8 cellular contexts compared by ENCODE assay signal in the genomic region with DNA sequence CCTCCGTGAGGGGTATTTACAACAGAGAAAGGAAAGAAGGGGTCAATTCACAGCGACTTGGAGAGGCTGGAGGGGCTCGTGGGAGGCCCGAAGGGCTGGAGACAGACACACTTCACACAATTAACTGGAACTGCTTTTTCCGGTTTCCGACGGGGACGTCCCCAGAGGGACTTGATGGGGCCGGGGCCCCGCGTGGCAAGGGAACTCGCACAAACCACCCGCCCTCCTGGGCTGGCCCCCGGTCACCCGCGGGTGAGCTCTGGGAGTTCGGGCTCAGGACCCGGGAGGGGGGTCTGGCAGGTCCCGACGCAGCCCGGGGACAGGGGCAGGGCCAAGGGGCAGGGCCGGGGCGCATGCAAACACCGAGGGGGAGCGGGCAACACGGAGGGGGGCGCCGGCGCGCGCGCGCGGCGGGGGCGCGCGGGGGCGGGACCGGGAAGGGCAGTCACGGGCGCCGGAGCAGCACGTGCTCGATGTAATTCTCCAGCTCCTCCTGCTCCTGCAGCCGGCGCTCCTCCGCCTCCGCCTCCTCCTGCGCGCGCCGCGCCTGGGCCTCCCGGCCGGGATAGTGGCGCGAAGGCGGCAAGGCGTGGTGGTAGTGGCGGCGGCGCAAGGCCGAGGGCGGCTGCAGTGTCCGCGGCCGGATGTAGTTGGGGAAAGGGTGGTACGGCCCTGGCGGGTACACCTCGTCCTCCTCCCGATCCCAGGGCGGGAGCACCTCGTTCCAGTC. TPM values are rescaled to one million over a fixed set of nuclear protein-coding genes. Genes with fewer than 3 reads are reported as not detected.
DNase-seq lines count a peak whose midpoint lies in the region; ATAC-seq and TF ChIP-seq lines count a peak whose summit lies in the region.

No MANE protein-coding gene starts in this region.

- H3K9me3 Mint-ChIP-seq in T-cell: no peaks in the 10 kb centered on the region

- H3K79me2 ChIP-seq in Loucy (ENCODE audit: insufficient read depth, low read length) (0 out of 2 replicates have a peak, but pooled peaks cover 6% of the 10 kb centered on the region), parathyroid adenoma (no peaks in the 10 kb centered on the region)

- CTCF ChIA-PET in T-cell (lab: Charles Lee): interaction anchor here (0.6 to 0.8 kb wide), 2 partner anchors 9 to 1245 kb away, joined by 3 to 4 read pairs; a partner anchor contains a TSS

- POLR2A ChIA-PET in T-cell (lab: Charles Lee): no interaction called here

- H3K9me3 ChIP-seq in Loucy (ENCODE audit: insufficient read depth, low read depth, low read length) (no peaks in the 10 kb centered on the region), esophagus muscularis mucosa (no peaks in the 10 kb centered on the region), parathyroid adenoma (ENCODE audit: control insufficient read depth, low read length) (no peaks in the 10 kb centered on the region)

- H3K36me3 ChIP-seq in Loucy (ENCODE audit: insufficient read depth, low read length): no peaks in the 10 kb centered on the region
- H3K36me3 ChIP-seq in esophagus muscularis mucosa: peaks cover 25 to 42% (median 33%) of the 10 kb centered on the region in 4 donors
- H3K36me3 ChIP-seq in parathyroid adenoma (ENCODE audit: control insufficient read depth, insufficient read depth, low read length): no peaks in the 10 kb centered on the region

- H3K4me3 ChIP-seq in Loucy (ENCODE audit: low read length, poor library complexity, severe bottlenecking): peak overlapping the region; percentile 74
- H3K4me3 ChIP-seq in esophagus muscularis mucosa: peak overlapping the region; percentile 41 to 55 (median 45)
- no peak overlapping the region for H3K4me3 ChIP-seq in parathyroid adenoma (ENCODE audit: low read depth, low read length)

- H3K4me2 ChIP-seq in Loucy (ENCODE audit: low read depth, low read length, poor library complexity, severe bottlenecking) (peak overlapping the region; percentile 44), parathyroid adenoma (ENCODE audit: low read length) (no peak overlapping the region)

- 25% methylated on average over 8 of the region's 74 CpGs for WGBS in esophagus muscularis mucosa

- no peak for ATAC-seq in T-cell (replicated peaks in 1 of 4)

- H3K27me3 Mint-ChIP-seq in T-cell: peaks cover 25 to 43% of the 10 kb centered on the region in 2 donors

- peak overlapping the region; percentile 67 to 86 (median 72) for H3K4me3 Mint-ChIP-seq in T-cell

- DNase-seq in NCI-H1694 treated with DMSO at 0.1 percent for 48 hours (lab: John Stamatoyannopoulos, UW) (peak; percentile 25), NCI-H1694 (lab: John Stamatoyannopoulos, UW) (no peak), T-cell (peak in 1 of 34 experiments; percentile 4), esophagus muscularis mucosa (ENCODE audit: extremely low spot score) (no peak), germinal center (ENCODE audit: low spot score) (no peak), GM19240 (ENCODE audit: insufficient read length, low spot score) (no peak)

- H3K4me1 ChIP-seq in Loucy (ENCODE audit: insufficient read depth, low read length, poor library complexity, severe bottlenecking) (peaks cover 13% of the 10 kb centered on the region), esophagus muscularis mucosa (peaks cover 40 to 44% (median 42%) of the 10 kb centered on the region in 4 donors), parathyroid adenoma (peaks cover 11% of the 10 kb centered on the region)

- H3K9me2 ChIP-seq in Loucy (replicated peaks; ENCODE audit: low read depth, low read length): no peaks in the 10 kb centered on the region

- H2AFZ ChIP-seq in Loucy (ENCODE audit: low read length) (no peak overlapping the region), parathyroid adenoma (peak overlapping the region; percentile 42)

- intact Hi-C loops in esophagus muscularis mucosa (cut with DNase I): no loop called here

- TF ChIP-seq POLR2A in esophagus muscularis mucosa (IDR thresholded peaks at IDR 0.05; ENCODE audit: low read depth): no peak

- H3K27me3 ChIP-seq in Loucy (ENCODE audit: insufficient read depth, low read length, poor library complexity, severe bottlenecking) (no peaks in the 10 kb centered on the region), esophagus muscularis mucosa (peaks cover 17 to 96% (median 62%) of the 10 kb centered on the region in 4 donors), parathyroid adenoma (ENCODE audit: control insufficient read depth, insufficient read depth, low read length) (no peaks in the 10 kb centered on the region)

- TF ChIP-seq CTCF in Loucy (conservative IDR thresholded peaks at IDR 0.05; ENCODE audit: low read length) (no peak), esophagus muscularis mucosa (IDR thresholded peaks at IDR 0.05) (no peak), parathyroid adenoma (IDR thresholded peaks at IDR 0.05) (no peak)

- 0 out of 2 replicates have a peak, but pooled peaks cover 3% of the 10 kb centered on the region for H3F3A ChIP-seq in Loucy (ENCODE audit: low read depth)

- H3K27ac ChIP-seq in esophagus muscularis mucosa (replicated peaks in 1 of 4) (no peak overlapping the region), parathyroid adenoma (no peak overlapping the region)

- H4K20me1 ChIP-seq in Loucy (ENCODE audit: insufficient read depth, low read length, poor library complexity, severe bottlenecking): peaks cover 16% of the 10 kb centered on the region

- H3K36me3 Mint-ChIP-seq in T-cell: peaks cover 22% of the 10 kb centered on the region

- H3K9ac ChIP-seq in Loucy (ENCODE audit: low read depth, low read length, poor library complexity, severe bottlenecking) (peak overlapping the region; percentile 71), parathyroid adenoma (no peak overlapping the region)

- H3K27ac Mint-ChIP-seq in T-cell: no peak overlapping the region

- peaks cover 28 to 40% (median 28%) of the 10 kb centered on the region in 3 donors for H3K4me1 Mint-ChIP-seq in T-cell

- TF ChIP-seq EP300 in esophagus muscularis mucosa (IDR thresholded peaks at IDR 0.05): no peak

RNA-seq across cellular contexts. Expression of a gene that starts 2.7 kb away (rescaled TPM):
- total RNA-seq in T-cell (not detected), esophagus muscularis mucosa (under 1 TPM in 3 of 4 donors, not detected in 1; 0.23 to 0.33 (median 0.26) TPM)

RNA-seq across cellular contexts. Expression of a gene that starts 8.4 kb away (rescaled TPM):
- total RNA-seq in T-cell (10 to 100 TPM in 3 of 5 donors, 1 to 10 TPM in 2; 8.1 to 16.7 (median 14.4) TPM), esophagus muscularis mucosa (10 to 100 TPM; 28.2 to 44.4 (median 35.5) TPM)

RNA-seq across cellular contexts. Expression of a gene that starts 17.4 kb away (rescaled TPM):
- total RNA-seq in T-cell: not detected
- not detected for total RNA-seq in esophagus muscularis mucosa

RNA-seq across cellular contexts. Expression of a gene that starts 35.8 kb away (rescaled TPM):
- total RNA-seq in T-cell (under 1 TPM in 4 of 5 donors, not detected in 1; 0.18 to 0.79 (median 0.51) TPM), esophagus muscularis mucosa (10 to 100 TPM in 2 of 4 donors, 1 to 10 TPM in 2; 9.4 to 54.2 (median 18.2) TPM)

RNA-seq across cellular contexts. Expression of a gene that starts 38.1 kb away (rescaled TPM):
- total RNA-seq in T-cell (not detected), esophagus muscularis mucosa (under 1 TPM in 1 of 4 donors, not detected in 3; 0.17 TPM)
